17 cellular contexts compared by ENCODE assay signal in genomic region chr7:7820409-7820808, GRCh38.
"Had no signal": no experiment of that assay in that cellular context is flagged by ENCODE, and none has a peak within 500 bp of the region (broad histone marks: within the 10 kb centered on the region; RNA-seq: fewer than 3 reads in every experiment).

No MANE protein-coding gene starts in this region.

- FAIRE-seq: small intestine had no signal

- H3K9me3 ChIP-seq: lower lobe of right lung, right atrium auricular region, tibial nerve had no signal

- H3K27me3 ChIP-seq: right atrium auricular region, tibial nerve, vagina had no signal

- H3K27ac ChIP-seq: lower lobe of right lung, right atrium auricular region, tibial nerve, vagina had no signal

- ATAC-seq: lower lobe of right lung had no signal

- DNase-seq: activated CD4-positive, alpha-beta T cell treated with anti-CD3 and anti-CD28 coated beads, Interleukin-2, amount 50 U/mL, for 4 hours; activated naive CD4-positive, alpha-beta T cell treated with Interleukin-2 at 50 U/mL for 16 hours; activated T-cell treated with anti-CD3 and anti-CD28 coated beads for 4 hours; aorta; cerebellar nuclear complex; effector CD8-positive, alpha-beta T cell; foreskin melanocyte; head of caudate nucleus; lower lobe of right lung; nephron progenitor cell; small intestine; stimulated activated CD4-positive, alpha-beta T cell treated with anti-CD3 and anti-CD28 coated beads, Interleukin-4, amount 100 ng/mL, for 24 hours; stimulated activated naive CD4-positive, alpha-beta T cell treated with Interleukin-2 at 50 U/mL for 16 hours; substantia nigra had no signal

- H3K4me3 ChIP-seq: lower lobe of right lung, right atrium auricular region, tibial nerve, vagina had no signal

- H3K4me1 ChIP-seq: lower lobe of right lung, right atrium auricular region, tibial nerve, vagina had no signal

- H3K36me3 ChIP-seq: lower lobe of right lung, right atrium auricular region, vagina had no signal
